ENCODE assay signal across 29 cellular contexts in the genomic region with DNA sequence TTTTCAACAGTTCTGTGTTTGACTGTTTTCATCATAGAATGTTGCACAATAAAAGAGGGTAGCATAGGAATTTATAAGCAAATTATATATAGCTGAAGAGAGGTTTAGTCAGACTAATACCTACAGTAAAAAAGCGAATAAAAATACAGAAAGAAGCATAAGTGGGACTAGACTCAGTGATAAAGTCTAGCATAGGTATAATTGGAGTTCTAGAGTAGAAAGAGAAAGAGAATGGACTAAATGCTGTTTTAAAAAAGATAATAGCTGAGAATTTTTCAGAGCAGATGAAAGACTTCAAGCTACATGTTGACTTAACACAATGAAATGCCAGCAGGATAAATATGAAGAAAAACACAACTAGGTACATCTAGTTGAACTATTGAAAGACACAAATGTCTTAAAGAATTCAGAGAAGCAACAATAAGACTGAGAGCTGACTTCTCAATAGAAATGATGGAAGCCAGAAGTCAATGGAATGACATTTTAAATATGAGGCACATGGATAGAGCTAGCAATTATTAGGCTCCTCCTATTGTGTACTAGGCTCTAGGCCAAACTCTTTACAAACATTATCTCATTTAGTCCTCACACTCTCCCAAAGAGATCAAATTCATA.
"Had no signal": no experiment of that assay in that cellular context is flagged by ENCODE, and none has a peak within 500 bp of the region (broad histone marks: within the 10 kb centered on the region; RNA-seq: fewer than 3 reads in every experiment).

No MANE protein-coding gene starts in this region.

- H3K4me3 ChIP-seq: left lung, lower lobe of right lung, ovary, sigmoid colon, spleen, suprapubic skin, thoracic aorta, tibial artery, upper lobe of right lung had no signal

- DNase-seq: hypothalamus; immature natural killer cell; kidney; left colon; left lung; lower lobe of right lung; mammary epithelial cell; mesenchymal stem cell; naive B cell; ovary; retina; right cardiac atrium; sigmoid colon; small intestine; spleen; stimulated activated CD4-positive, alpha-beta T cell treated with anti-CD3 and anti-CD28 coated beads, Interleukin-4, amount 100 ng/mL, for 24 hours; stimulated activated naive CD4-positive, alpha-beta T cell; tibial artery; trophoblast cell; upper lobe of right lung had no signal

- H3K4me1 ChIP-seq: left lung, lower lobe of right lung, sigmoid colon, spleen, suprapubic skin, upper lobe of right lung had no signal

- H3K4me1 Mint-ChIP-seq: immature natural killer cell; mesothelial cell of epicardium; stimulated activated effector memory CD8-positive, alpha-beta T cell treated with anti-CD3 and anti-CD28 coated beads, Interleukin-12 subunit alpha, Interleukin-12 subunit beta, amount 100 ng/mL, for 72 hours had no signal

- H3K4me3 Mint-ChIP-seq: immature natural killer cell; mesothelial cell of epicardium; naive B cell; natural killer cell treated with Interleukin-12 subunit alpha and Interleukin-12 subunit beta and Interleukin-15 and Interleukin-18, amount 100 ng/mL, for 72 hours; stimulated activated effector memory CD8-positive, alpha-beta T cell treated with anti-CD3 and anti-CD28 coated beads, Interleukin-12 subunit alpha, Interleukin-12 subunit beta, amount 100 ng/mL, for 72 hours; stimulated activated naive CD8-positive, alpha-beta T cell treated with anti-CD3 and anti-CD28 coated beads, Interleukin-15, Interleukin-2, amounts not matched to agents 100 ng/mL and 50 ng/mL, for 24 hours had no signal

- ATAC-seq: left lung; lower lobe of right lung; natural killer cell treated with Interleukin-12 subunit alpha and Interleukin-12 subunit beta and Interleukin-15 and Interleukin-18, amount 100 ng/mL, for 72 hours; right cardiac atrium; stimulated activated effector memory CD8-positive, alpha-beta T cell treated with anti-CD3 and anti-CD28 coated beads, Interleukin-12 subunit alpha, Interleukin-12 subunit beta, amount 100 ng/mL, for 72 hours; upper lobe of right lung had no signal

- H3K27me3 Mint-ChIP-seq: naive B cell; natural killer cell treated with Interleukin-12 subunit alpha and Interleukin-12 subunit beta and Interleukin-15 and Interleukin-18, amount 100 ng/mL, for 72 hours; progenitor cell of endocrine pancreas; stimulated activated naive CD8-positive, alpha-beta T cell treated with anti-CD3 and anti-CD28 coated beads, Interleukin-15, Interleukin-2, amounts not matched to agents 100 ng/mL and 50 ng/mL, for 24 hours had no signal

- H3K27ac ChIP-seq: left lung, lower lobe of right lung, ovary, sigmoid colon, spleen, suprapubic skin, thoracic aorta, tibial artery, upper lobe of right lung had no signal

- H3K27ac Mint-ChIP-seq: immature natural killer cell; mesothelial cell of epicardium; naive B cell; natural killer cell treated with Interleukin-12 subunit alpha and Interleukin-12 subunit beta and Interleukin-15 and Interleukin-18, amount 100 ng/mL, for 72 hours; progenitor cell of endocrine pancreas; stimulated activated effector memory CD8-positive, alpha-beta T cell treated with anti-CD3 and anti-CD28 coated beads, Interleukin-12 subunit alpha, Interleukin-12 subunit beta, amount 100 ng/mL, for 72 hours; stimulated activated naive CD8-positive, alpha-beta T cell treated with anti-CD3 and anti-CD28 coated beads, Interleukin-15, Interleukin-2, amounts not matched to agents 100 ng/mL and 50 ng/mL, for 24 hours had no signal

- H3K36me3 Mint-ChIP-seq: immature natural killer cell; natural killer cell treated with Interleukin-12 subunit alpha and Interleukin-12 subunit beta and Interleukin-15 and Interleukin-18, amount 100 ng/mL, for 72 hours; stimulated activated effector memory CD8-positive, alpha-beta T cell treated with anti-CD3 and anti-CD28 coated beads, Interleukin-12 subunit alpha, Interleukin-12 subunit beta, amount 100 ng/mL, for 72 hours had no signal

- FAIRE-seq: islet of Langerhans, kidney, small intestine, urothelium cell line had no signal

- H3K36me3 ChIP-seq: left lung, lower lobe of right lung, ovary, sigmoid colon, spleen, suprapubic skin, thoracic aorta, tibial artery, upper lobe of right lung had no signal

- H3K9me3 ChIP-seq: ovary had no signal

- H3K27me3 ChIP-seq: left lung, ovary, sigmoid colon, spleen, suprapubic skin, tibial artery, upper lobe of right lung had no signal
